11 cellular contexts compared by ENCODE assay signal in the genomic region with DNA sequence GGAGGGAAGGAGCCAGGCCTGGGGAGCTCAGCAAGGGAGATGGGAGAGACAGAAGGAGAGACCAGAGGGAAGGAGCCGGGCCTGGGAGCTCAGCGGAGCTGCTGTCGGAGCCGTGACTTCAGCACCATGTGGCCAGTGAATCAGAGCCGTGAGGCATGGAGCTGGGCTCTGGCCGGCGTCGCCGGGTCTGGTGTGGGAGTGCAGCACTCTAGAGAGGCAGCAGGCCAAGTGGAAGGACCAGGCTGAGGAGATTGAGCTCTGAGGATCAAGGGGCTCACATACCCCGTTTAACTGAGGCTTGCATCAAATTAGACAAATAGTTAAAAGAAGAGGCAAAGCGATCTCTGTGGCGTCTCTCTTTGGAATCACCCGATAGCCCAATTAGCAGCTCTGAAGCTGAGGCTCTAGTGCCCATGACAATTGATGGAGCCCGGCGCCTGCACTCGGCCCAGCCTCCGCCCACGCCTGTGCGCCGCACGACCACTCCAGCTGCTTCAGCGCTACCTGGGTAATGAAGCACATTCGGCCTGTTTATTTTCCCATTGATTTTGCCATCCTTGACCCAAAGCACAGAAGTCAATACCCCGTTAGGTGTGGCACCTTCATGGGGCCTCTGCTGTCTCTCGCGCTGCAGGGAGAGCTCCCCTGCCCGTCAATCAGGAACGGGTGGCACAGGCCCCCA.
DNase-seq lines count a peak whose midpoint lies in the region; ATAC-seq and TF ChIP-seq lines count a peak whose summit lies in the region.
"Had no signal": no experiment of that assay in that cellular context is flagged by ENCODE, and none has a peak within 500 bp of the region (broad histone marks: within the 10 kb centered on the region; RNA-seq: fewer than 3 reads in every experiment).

No MANE protein-coding gene starts in this region.

- peaks cover 24% of the 10 kb centered on the region for H3K4me1 Mint-ChIP-seq in type B pancreatic cell (ENCODE audit: unreplicated experiment)
- H3K4me1 Mint-ChIP-seq in activated naive CD8-positive, alpha-beta T cell treated with anti-CD3 and anti-CD28 coated beads, Interleukin-2, amount 50 U/mL, for 24 hours: peaks cover 29% of the 10 kb centered on the region

- ATAC-seq in HG03378 (IDR thresholded peaks at IDR 0.05; ENCODE audit: unreplicated experiment) (no peak), HG03097 (IDR thresholded peaks at IDR 0.05; ENCODE audit: low FRiP score, unreplicated experiment) (no peak)
- no peak for ATAC-seq in activated naive CD8-positive, alpha-beta T cell treated with anti-CD3 and anti-CD28 coated beads, Interleukin-2, amount 50 U/mL, for 24 hours
- ATAC-seq: A549; effector memory CD8-positive, alpha-beta T cell had no signal

- no peaks in the 10 kb centered on the region for H3K9me3 ChIP-seq in adipocyte (ENCODE audit: control insufficient read depth, low read length)
- H3K9me3 ChIP-seq: A549 had no signal

- H3K4me1 ChIP-seq in adipocyte (ENCODE audit: control insufficient read depth, insufficient read depth, low read length): peaks cover 14% of the 10 kb centered on the region
- H3K4me1 ChIP-seq: A549 had no signal

- TF ChIP-seq CTCF in kidney epithelial cell (IDR thresholded peaks at IDR 0.05; ENCODE audit: insufficient read depth, low read length, poor library complexity, severe bottlenecking): no peak
- TF ChIP-seq CTCF in type B pancreatic cell (conservative IDR thresholded peaks at IDR 0.05): no peak

- peak; percentile 92 for DNase-seq in NCI-H82 (lab: John Stamatoyannopoulos, UW)
- no peak for DNase-seq in NCI-H82 treated with DMSO at 0.1 percent for 48 hours (lab: John Stamatoyannopoulos, UW; ENCODE audit: unreplicated experiment)
- peak; percentile 86 for DNase-seq in adipocyte (ENCODE audit: low read depth)
- peak; percentile 42 for DNase-seq in kidney epithelial cell (ENCODE audit: low read depth)
- DNase-seq in type B pancreatic cell (ENCODE audit: extremely low spot score, unreplicated experiment): no peak
- DNase-seq in activated naive CD8-positive, alpha-beta T cell treated with anti-CD3 and anti-CD28 coated beads, Interleukin-2, amount 50 U/mL, for 24 hours: no peak
- DNase-seq: activated naive CD4-positive, alpha-beta T cell treated with anti-CD3 and anti-CD28 coated beads, Interleukin-2, amount 10 ng/mL, durations not matched to agents 7 days and 5 days; effector memory CD8-positive, alpha-beta T cell had no signal

- no peak overlapping the region for H3K4me3 ChIP-seq in adipocyte (ENCODE audit: low read length)
- H3K4me3 ChIP-seq in kidney epithelial cell (ENCODE audit: low read depth, low read length): no peak overlapping the region
- H3K4me3 ChIP-seq: A549 had no signal

- H3K27me3 Mint-ChIP-seq in type B pancreatic cell: no peaks in the 10 kb centered on the region
- no peaks in the 10 kb centered on the region for H3K27me3 Mint-ChIP-seq in activated naive CD8-positive, alpha-beta T cell treated with anti-CD3 and anti-CD28 coated beads, Interleukin-2, amount 50 U/mL, for 24 hours
- H3K27me3 Mint-ChIP-seq: activated naive CD4-positive, alpha-beta T cell treated with anti-CD3 and anti-CD28 coated beads, Interleukin-2, amount 10 ng/mL, durations not matched to agents 7 days and 5 days; effector memory CD8-positive, alpha-beta T cell had no signal

- H3K9ac ChIP-seq in adipocyte (ENCODE audit: low read length): peak overlapping the region; percentile 52

- no peak overlapping the region for H3K4me3 Mint-ChIP-seq in type B pancreatic cell
- H3K4me3 Mint-ChIP-seq in activated naive CD8-positive, alpha-beta T cell treated with anti-CD3 and anti-CD28 coated beads, Interleukin-2, amount 50 U/mL, for 24 hours: no peak overlapping the region
- H3K4me3 Mint-ChIP-seq: activated naive CD4-positive, alpha-beta T cell treated with anti-CD3 and anti-CD28 coated beads, Interleukin-2, amount 10 ng/mL, durations not matched to agents 7 days and 5 days; effector memory CD8-positive, alpha-beta T cell had no signal

- H3K9me3 Mint-ChIP-seq in type B pancreatic cell: no peaks in the 10 kb centered on the region
- no peaks in the 10 kb centered on the region for H3K9me3 Mint-ChIP-seq in activated naive CD8-positive, alpha-beta T cell treated with anti-CD3 and anti-CD28 coated beads, Interleukin-2, amount 50 U/mL, for 24 hours
- H3K9me3 Mint-ChIP-seq: activated naive CD4-positive, alpha-beta T cell treated with anti-CD3 and anti-CD28 coated beads, Interleukin-2, amount 10 ng/mL, durations not matched to agents 7 days and 5 days; effector memory CD8-positive, alpha-beta T cell had no signal

- H3K36me3 ChIP-seq in adipocyte (ENCODE audit: control insufficient read depth, insufficient read depth, low read length, severe bottlenecking) (no peaks in the 10 kb centered on the region), kidney epithelial cell (ENCODE audit: control insufficient read depth, insufficient read depth, low read length) (no peaks in the 10 kb centered on the region)

- H3K27me3 ChIP-seq in adipocyte (replicated peaks; ENCODE audit: control insufficient read depth, insufficient read depth, low read length) (no peaks in the 10 kb centered on the region), kidney epithelial cell (ENCODE audit: control insufficient read depth, insufficient read depth, low read length) (no peaks in the 10 kb centered on the region)

- H3K36me3 Mint-ChIP-seq in type B pancreatic cell: peaks cover 4% of the 10 kb centered on the region
- peaks cover 12% of the 10 kb centered on the region for H3K36me3 Mint-ChIP-seq in activated naive CD8-positive, alpha-beta T cell treated with anti-CD3 and anti-CD28 coated beads, Interleukin-2, amount 50 U/mL, for 24 hours (ENCODE audit: low read depth)

- H3K27ac Mint-ChIP-seq in type B pancreatic cell: peak overlapping the region; percentile 59
- no peak overlapping the region for H3K27ac Mint-ChIP-seq in activated naive CD8-positive, alpha-beta T cell treated with anti-CD3 and anti-CD28 coated beads, Interleukin-2, amount 50 U/mL, for 24 hours
- H3K27ac Mint-ChIP-seq: activated naive CD4-positive, alpha-beta T cell treated with anti-CD3 and anti-CD28 coated beads, Interleukin-2, amount 10 ng/mL, durations not matched to agents 7 days and 5 days had no signal

Comparison
In these comparisons a context has a peak if more than half of its experiments do, and no peak if none do; other contexts are left out.
1. DNase-seq: peak in NCI-H82 (single experiment), adipocyte (single experiment) and kidney epithelial cell (single experiment); none in NCI-H82 treated with DMSO at 0.1 percent for 48 hours (single experiment), type B pancreatic cell (single experiment) and activated naive CD8-positive, alpha-beta T cell treated with anti-CD3 and anti-CD28 coated beads, Interleukin-2, amount 50 U/mL, for 24 hours (single experiment).